ENCODE assay signal across 12 cellular contexts in genomic region chr3:168071535-168071934, GRCh38. TPM values are rescaled to one million over a fixed set of nuclear protein-coding genes. Genes with fewer than 3 reads are reported as not detected.
DNase-seq lines count a peak whose midpoint lies in the region; ATAC-seq, FAIRE-seq and TF ChIP-seq lines count a peak whose summit lies in the region.
"Had no signal": no experiment of that assay in that cellular context is flagged by ENCODE, and none has a peak within 500 bp of the region (broad histone marks: within the 10 kb centered on the region; RNA-seq: fewer than 3 reads in every experiment).

No MANE protein-coding gene starts in this region.

- TF ChIP-seq POLR2A in endothelial cell of umbilical vein (IDR thresholded peaks at IDR 0.05; ENCODE audit: low read depth, low read length) = no peak

- no peak for FAIRE-seq in endothelial cell of umbilical vein (lab: Jason Lieb, UNC)

- H3K4me1 Mint-ChIP-seq in Calu3 (ENCODE audit: low read depth, unreplicated experiment) (peaks cover 35% of the 10 kb centered on the region), neural progenitor cell (no peaks in the 10 kb centered on the region)

- H3K4me1 ChIP-seq in endothelial cell of umbilical vein (ENCODE audit: control insufficient read depth, extremely low read depth, insufficient read depth, low read length) = no peaks in the 10 kb centered on the region
- no peaks in the 10 kb centered on the region for H3K4me1 ChIP-seq in neural progenitor cell

- peak; percentile 95 for ATAC-seq in omental fat pad (ENCODE audit: low FRiP score)
- ATAC-seq in HG02678 (IDR thresholded peaks at IDR 0.05; ENCODE audit: unreplicated experiment) = no peak

- H3K36me3 Mint-ChIP-seq in Calu3 (ENCODE audit: insufficient read depth, unreplicated experiment) (peaks cover 11% of the 10 kb centered on the region), neural progenitor cell (peaks cover 3% of the 10 kb centered on the region)

- POLR2A ChIA-PET in endothelial cell of umbilical vein (lab: Charles Lee) = no interaction called here
- POLR2A ChIA-PET in GM10248 (lab: Yijun Ruan, JAX) = no interaction called here

- H3K9ac ChIP-seq in endothelial cell of umbilical vein (replicated peaks; ENCODE audit: extremely low read depth, insufficient read depth, low read length) (no peak overlapping the region), neural progenitor cell (no peak overlapping the region)

- H3K27ac Mint-ChIP-seq in Calu3 (ENCODE audit: unreplicated experiment) (peak overlapping the region; percentile 84), neural progenitor cell (no peak overlapping the region)

- intact Hi-C loops in Calu3 (cut with micrococcal nuclease; ENCODE audit: unreplicated experiment) (no loop called here), endothelial cell of umbilical vein (cut with micrococcal nuclease) (no loop called here)

- dilution Hi-C loops in endothelial cell of umbilical vein (cut with MboI; ENCODE audit: extremely low pct_ligation_motif_present, low sequenced_read_pairs) = no loop called here

- H4K20me1 ChIP-seq in endothelial cell of umbilical vein (replicated peaks; ENCODE audit: control insufficient read depth, extremely low read depth, insufficient read depth, low read length) (peaks cover 4% of the 10 kb centered on the region), neural progenitor cell (ENCODE audit: low read depth) (no peaks in the 10 kb centered on the region)

- H3K27me3 ChIP-seq in endothelial cell of umbilical vein (ENCODE audit: control insufficient read depth in 2 of 2, insufficient read depth in 2 of 2, low read length in 2 of 2) (no peaks in the 10 kb centered on the region), neural progenitor cell (no peaks in the 10 kb centered on the region)
- H3K27me3 ChIP-seq: uterus had no signal

- H3K4me3 ChIP-seq in endothelial cell of umbilical vein (replicated peaks in 1 of 3; ENCODE audit: insufficient read depth in 1 of 3, low read depth in 1 of 3, low read length in 3 of 3) (no peak overlapping the region), neural progenitor cell (no peak overlapping the region)
- H3K4me3 ChIP-seq: uterus had no signal

- BruUV-seq in Calu3 (replicated peaks; lab: Mats Ljungman, UMichigan) (no TSS peak), endothelial cell of umbilical vein (replicated peaks; lab: Mats Ljungman, UMichigan) (no TSS peak)

- peaks cover 12% of the 10 kb centered on the region for H3K79me2 ChIP-seq in endothelial cell of umbilical vein (ENCODE audit: control insufficient read depth, insufficient read depth, low read length)
- H3K79me2 ChIP-seq in neural progenitor cell (ENCODE audit: low read depth) = peaks cover 17% of the 10 kb centered on the region

- H3K9me1 ChIP-seq in endothelial cell of umbilical vein (replicated peaks; ENCODE audit: control insufficient read depth, extremely low read depth, insufficient read depth, low read length) = no peaks in the 10 kb centered on the region

- H3K4me3 Mint-ChIP-seq in Calu3 (ENCODE audit: low read depth, unreplicated experiment) (no peak overlapping the region), neural progenitor cell (no peak overlapping the region)

- H3F3A ChIP-seq in neural progenitor cell (ENCODE audit: low read depth) = no peaks in the 10 kb centered on the region

- H3K27me3 Mint-ChIP-seq in Calu3 (ENCODE audit: unreplicated experiment) = no peaks in the 10 kb centered on the region
- no peaks in the 10 kb centered on the region for H3K27me3 Mint-ChIP-seq in neural progenitor cell (ENCODE audit: insufficient read depth, low read depth)

- no peak for TF ChIP-seq CTCF in Calu3 (IDR thresholded peaks at IDR 0.05; ENCODE audit: unreplicated experiment)
- no peak for TF ChIP-seq CTCF in endothelial cell of umbilical vein (IDR thresholded peaks at IDR 0.05; ENCODE audit: extremely low read depth in 1 of 2, insufficient read depth in 1 of 2, low read depth in 1 of 2, low read length in 2 of 2)
- TF ChIP-seq CTCF in omental fat pad (IDR thresholded peaks at IDR 0.05) = no peak
- no peak for TF ChIP-seq CTCF in neural progenitor cell (IDR thresholded peaks at IDR 0.05)
- TF ChIP-seq CTCF in GM10248 (IDR thresholded peaks at IDR 0.05; ENCODE audit: control extremely low read depth, extremely low read depth, low read depth, missing control alignments) = no peak

- H3K27ac ChIP-seq in endothelial cell of umbilical vein (ENCODE audit: insufficient read depth, low read depth, low read length) (no peak overlapping the region), neural progenitor cell (no peak overlapping the region)

- no peaks in the 10 kb centered on the region for H3K9me3 Mint-ChIP-seq in Calu3 (ENCODE audit: low read depth, unreplicated experiment)
- H3K9me3 Mint-ChIP-seq in neural progenitor cell = no peaks in the 10 kb centered on the region

- H3K36me3 ChIP-seq in endothelial cell of umbilical vein (ENCODE audit: control insufficient read depth in 2 of 2, extremely low read depth in 1 of 2, insufficient read depth in 2 of 2, low read length in 2 of 2) (no peaks in the 10 kb centered on the region), neural progenitor cell (no peaks in the 10 kb centered on the region)
- H3K36me3 ChIP-seq: uterus had no signal

- CTCF ChIA-PET in Calu3 (lab: Charles Lee) = interaction anchor here (0.8 to 1.1 kb wide), 2 partner anchors 9 kb away, joined by 3 to 6 read pairs; no protein-coding TSS in a partner anchor
- CTCF ChIA-PET in endothelial cell of umbilical vein (lab: Charles Lee) = interaction anchor here (1.1 kb wide), 1 partner anchor 94 kb away, joined by 3 read pairs; no protein-coding TSS in a partner anchor
- CTCF ChIA-PET in GM10248 (lab: Yijun Ruan, JAX) = interaction anchor here (1.0 kb wide), 1 partner anchor 770 kb away, joined by 3 read pairs; no protein-coding TSS in a partner anchor

- peak; percentile 24 for DNase-seq in Calu3
- DNase-seq in LHCN-M2 (ENCODE audit: low read depth) = peak; percentile 87
- DNase-seq in endothelial cell of umbilical vein (ENCODE audit: low read depth, low spot score) = no peak
- DNase-seq in omental fat pad (ENCODE audit: low spot score) = no peak
- no peak for DNase-seq in stimulated activated naive CD4-positive, alpha-beta T cell (lab: John Stamatoyannopoulos, UW)
- DNase-seq in neural progenitor cell (ENCODE audit: low spot score) = no peak
- no peak for DNase-seq in GM10248 (ENCODE audit: extremely low spot score)
- DNase-seq: H7, hippocampal formation, NCI-H2107, uterus had no signal

- H2AFZ ChIP-seq in endothelial cell of umbilical vein (ENCODE audit: low read depth, low read length) (no peak overlapping the region), neural progenitor cell (replicated peaks) (no peak overlapping the region)

- H3K4me2 ChIP-seq in endothelial cell of umbilical vein (ENCODE audit: insufficient read depth, low read length) (no peak overlapping the region), neural progenitor cell (no peak overlapping the region)

- no peaks in the 10 kb centered on the region for H3K9me3 ChIP-seq in endothelial cell of umbilical vein (replicated peaks; ENCODE audit: control insufficient read depth, insufficient read depth, low read length)
- H3K9me3 ChIP-seq in neural progenitor cell (ENCODE audit: low read depth) = no peaks in the 10 kb centered on the region
- H3K9me3 ChIP-seq: uterus had no signal

TF ChIP-seq in endothelial cell of umbilical vein, 7 proteins besides CTCF, POLR2A, EP300 and RAD21:
- no peak for TF ChIP-seq EZH2 (IDR thresholded peaks at IDR 0.05; ENCODE audit: borderline replicate concordance, low read depth, low read length, severe bottlenecking)
- TF ChIP-seq POLR2AphosphoS5 (IDR thresholded peaks at IDR 0.05; ENCODE audit: insufficient read depth, low read depth, low read length) = no peak
- peak; percentile 48 for TF ChIP-seq FOS (IDR thresholded peaks at IDR 0.05; ENCODE audit: borderline replicate concordance, insufficient read depth, low read length)
- no peak for TF ChIP-seq GATA2 (IDR thresholded peaks at IDR 0.05; ENCODE audit: insufficient read depth, insufficient read length, low read depth, low read length)
- TF ChIP-seq MYC (IDR thresholded peaks at IDR 0.05; ENCODE audit: low read depth, low read length) = no peak
- no peak for TF ChIP-seq JUN (IDR thresholded peaks at IDR 0.05; ENCODE audit: borderline replicate concordance, insufficient read depth, insufficient read length, low read depth)
- TF ChIP-seq MAX (IDR thresholded peaks at IDR 0.05; ENCODE audit: insufficient read depth, insufficient read length) = no peak
TF ChIP-seq in endothelial cell of umbilical vein: peak in this region for 1.

RNA-seq across cellular contexts. Expression of gene GOLIM4, which starts 24.2 kb away (rescaled TPM):
- total RNA-seq in Calu3 (2022) = 46.5 and 53.8 TPM in 2 replicates
- 35.8 and 42.1 TPM in 2 replicates for total RNA-seq in LHCN-M2 (2014; rRNA removed)
- polyA plus RNA-seq in LHCN-M2 (2012) = 16.1 TPM
- total RNA-seq in endothelial cell of umbilical vein = 39.7 and 40.8 TPM in 2 replicates
- 8.1 and 11.7 TPM in 2 replicates for polyA plus RNA-seq in endothelial cell of umbilical vein
- polyA plus RNA-seq in endothelial cell of umbilical vein (2011; cell fraction: cytosol; rRNA removed) = 19.9 and 22.7 TPM in 2 replicates
- polyA plus RNA-seq in endothelial cell of umbilical vein (2011; cell fraction: nucleus; rRNA removed) = 15.5 and 24.0 TPM in 2 replicates
- 31.6 and 32.3 TPM in 2 replicates for polyA plus RNA-seq in endothelial cell of umbilical vein (2012)
- polyA minus RNA-seq in endothelial cell of umbilical vein = 23.3 and 23.5 TPM in 2 replicates
- 37.2 TPM for polyA minus RNA-seq in endothelial cell of umbilical vein (2011; cell fraction: cytosol; rRNA and poly(A)+ RNA removed)
- 14.7 and 17.3 TPM in 2 replicates for polyA minus RNA-seq in endothelial cell of umbilical vein (2011; cell fraction: nucleus; rRNA and poly(A)+ RNA removed)
- total RNA-seq in omental fat pad = 10 to 100 TPM; 30.3 to 46.2 (median 34.8) TPM
- total RNA-seq in neural progenitor cell (ENCODE audit: low replicate concordance) = 22.9 and 23.0 TPM in 2 replicates

Comparison
In these comparisons a context has a peak if more than half of its experiments do, and no peak if none do; other contexts are left out.
1. DNase-seq: peak in Calu3 (single experiment) and LHCN-M2 (single experiment); none in endothelial cell of umbilical vein (single experiment), omental fat pad (single experiment), stimulated activated naive CD4-positive, alpha-beta T cell (0 of 6), neural progenitor cell (single experiment) and GM10248 (single experiment).